ENCODE assay signal across 8 cellular contexts in genomic region chrX:41335590-41336331, GRCh38. TPM values are rescaled to one million over a fixed set of nuclear protein-coding genes. Genes with fewer than 3 reads are reported as not detected.
A peak's percentile ranks its signal among the peaks of the same experiment; 100 is the strongest.
DNase-seq lines count a peak whose midpoint lies in the region; ATAC-seq, FAIRE-seq and TF ChIP-seq lines count a peak whose summit lies in the region.

No MANE protein-coding gene starts in this region.

- H3K27ac ChIP-seq in K562 (ENCODE audit: extremely low read depth, low read depth, low read length), result peak overlapping the region; percentile 98
- H3K27ac ChIP-seq in mesenchymal stem cell (ENCODE audit: low read length, poor library complexity, severe bottlenecking), result peak overlapping the region; percentile 81
- peak overlapping the region in 1 of 2 donors; percentile 76 for H3K27ac ChIP-seq in aorta (ENCODE audit: low read depth in 1 of 2, low read length in 2 of 2)

- H3K23ac ChIP-seq in mesenchymal stem cell (ENCODE audit: low read length in 2 of 2), result no peak overlapping the region

- H2BK5ac ChIP-seq in mesenchymal stem cell (ENCODE audit: low read depth, low read length, poor library complexity, severe bottlenecking), result no peak overlapping the region

- H3K18ac ChIP-seq in mesenchymal stem cell (ENCODE audit: low read depth in 1 of 2, low read length in 2 of 2), result no peak overlapping the region

- peak overlapping the region; percentile 94 to 97 for H3K9ac ChIP-seq in K562 (ENCODE audit: insufficient read depth in 1 of 2, low read depth in 2 of 2, low read length in 2 of 2)
- peak overlapping the region; percentile 100 for H3K9ac ChIP-seq in mesenchymal stem cell (ENCODE audit: low read length)

- peaks cover 50% of the 10 kb centered on the region for H3K36me3 Mint-ChIP-seq in stimulated activated naive CD8-positive, alpha-beta T cell treated with anti-CD3 and anti-CD28 coated beads, Interleukin-15, Interleukin-2, amounts not matched to agents 100 ng/mL and 50 ng/mL, for 24 hours (ENCODE audit: low read depth)

- H3K4me3 ChIP-seq in K562 (peak overlapping the region; percentile 97), mesenchymal stem cell (ENCODE audit: insufficient read depth in 1 of 2, low read depth in 1 of 2, low read length in 2 of 2) (peak overlapping the region in 1 of 2 experiments; percentile 97), aorta (ENCODE audit: low read length in 2 of 2) (peak overlapping the region; percentile 86 to 90)

- H3K27ac Mint-ChIP-seq in stimulated activated naive CD8-positive, alpha-beta T cell treated with anti-CD3 and anti-CD28 coated beads, Interleukin-15, Interleukin-2, amounts not matched to agents 100 ng/mL and 50 ng/mL, for 24 hours, result peak overlapping the region; percentile 100

- peaks cover 10% of the 10 kb centered on the region for H3K9me1 ChIP-seq in K562 (ENCODE audit: control insufficient read depth, insufficient read depth, low read length)

- in situ Hi-C loops in K562 (cut with MboI), result loop anchor here (10.0 kb wide), 1 partner anchor 109 kb away; the partner anchor contains the start of gene NYX

- peak overlapping the region; percentile 93 for H3K4me3 Mint-ChIP-seq in stimulated activated naive CD8-positive, alpha-beta T cell treated with anti-CD3 and anti-CD28 coated beads, Interleukin-15, Interleukin-2, amounts not matched to agents 100 ng/mL and 50 ng/mL, for 24 hours

- 7% methylated on average over 10 of the region's 10 CpGs for WGBS in K562 (ENCODE audit: insufficient coverage, low coverage, missing lambda C conversion rate)
- WGBS in mesenchymal stem cell, result 33% methylated on average over 3 of the region's 10 CpGs
- WGBS in aorta, 2 donors, result 3 to 24% methylated on average over 10 of the region's 10 CpGs

- H2BK15ac ChIP-seq in mesenchymal stem cell (ENCODE audit: low read depth, poor library complexity, severe bottlenecking), result no peak overlapping the region

- H3K36me3 ChIP-seq in K562 (ENCODE audit: control insufficient read depth, insufficient read depth, low read length), result peaks cover 55% of the 10 kb centered on the region
- H3K36me3 ChIP-seq in mesenchymal stem cell (ENCODE audit: control insufficient read depth in 1 of 2, insufficient read depth in 2 of 2, low read depth in 1 of 2, low read length in 2 of 2), result peaks cover 0 to 36% of the 10 kb centered on the region in 2 experiments
- no peaks in the 10 kb centered on the region for H3K36me3 ChIP-seq in aorta (ENCODE audit: control insufficient read depth in 1 of 2, insufficient read depth in 2 of 2, low read length in 1 of 2)

- H4K8ac ChIP-seq in mesenchymal stem cell (ENCODE audit: low read length), result no peak overlapping the region

- TF ChIP-seq EP300 in K562 (IDR thresholded peaks at IDR 0.05; ENCODE audit: low read length), result no peak

- no peak for DNase-seq in stimulated activated naive CD8-positive, alpha-beta T cell treated with anti-CD3 and anti-CD28 coated beads, Interleukin-15, Interleukin-2, amounts not matched to agents 100 U/mL and 50 U/mL, for 24 hours
- DNase-seq in K562 (ENCODE audit: extremely low read depth in 1 of 4, low spot score in 3 of 4), result no peak
- no peak for DNase-seq in mesenchymal stem cell
- no peak for DNase-seq in aorta
- no peak for DNase-seq in GDM1 (lab: John Stamatoyannopoulos, UW)

- CTCF ChIA-PET in K562 (lab: Yijun Ruan, JAX; ENCODE audit: low intra/inter-chr PET ratio), result no interaction called here

- no peaks in the 10 kb centered on the region for H3K27me3 ChIP-seq in K562 (ENCODE audit: control insufficient read depth in 2 of 2, insufficient read depth in 2 of 2, low read length in 2 of 2)
- no peaks in the 10 kb centered on the region for H3K27me3 ChIP-seq in mesenchymal stem cell (ENCODE audit: control insufficient read depth in 1 of 2, insufficient read depth in 1 of 2, low read length in 2 of 2)
- H3K27me3 ChIP-seq in aorta (ENCODE audit: control insufficient read depth in 1 of 2, insufficient read depth in 2 of 2, low read length in 1 of 2), result no peaks in the 10 kb centered on the region

- H4K20me1 ChIP-seq in K562 (replicated peaks; ENCODE audit: control insufficient read depth, insufficient read depth, low read length), result peaks cover 55% of the 10 kb centered on the region

- FAIRE-seq in K562 (lab: Jason Lieb, UNC), result no peak

- H3K27me3 Mint-ChIP-seq in stimulated activated naive CD8-positive, alpha-beta T cell treated with anti-CD3 and anti-CD28 coated beads, Interleukin-15, Interleukin-2, amounts not matched to agents 100 ng/mL and 50 ng/mL, for 24 hours, result no peaks in the 10 kb centered on the region

- H2BK12ac ChIP-seq in mesenchymal stem cell (ENCODE audit: low read length in 2 of 2), result no peak overlapping the region

- H2AFZ ChIP-seq in K562 (ENCODE audit: low read depth, low read length) (no peak overlapping the region), mesenchymal stem cell (ENCODE audit: low read depth, low read length) (no peak overlapping the region)

- intact Hi-C loops in K562 (cut with micrococcal nuclease), result loop anchor here (2.0 kb wide), 1 partner anchor 15 kb away; no protein-coding TSS in a partner anchor
- intact Hi-C loops in aorta (cut with DNase I), result no loop called here

- H3K9me3 ChIP-seq in K562 (replicated peaks; ENCODE audit: control insufficient read depth, insufficient read depth, low read depth, low read length) (no peaks in the 10 kb centered on the region), mesenchymal stem cell (ENCODE audit: control insufficient read depth, low read length) (no peaks in the 10 kb centered on the region), aorta (ENCODE audit: control insufficient read depth, low read length) (no peaks in the 10 kb centered on the region)

- no peak overlapping the region for H2BK120ac ChIP-seq in mesenchymal stem cell (ENCODE audit: low read depth, low read length)

- POLR2A ChIA-PET in K562 (lab: Yijun Ruan, JAX), result interaction anchor here (0.6 to 2.1 kb wide), 17 partner anchors 10 to 672 kb away, joined by 3 to 8 read pairs (median 3); no protein-coding TSS in a partner anchor

- H3K14ac ChIP-seq in mesenchymal stem cell (ENCODE audit: low read length in 2 of 2), result no peak overlapping the region

- no peaks in the 10 kb centered on the region for H3K9me3 Mint-ChIP-seq in stimulated activated naive CD8-positive, alpha-beta T cell treated with anti-CD3 and anti-CD28 coated beads, Interleukin-15, Interleukin-2, amounts not matched to agents 100 ng/mL and 50 ng/mL, for 24 hours

- H3K79me1 ChIP-seq in mesenchymal stem cell (replicated peaks; ENCODE audit: low read length, poor library complexity, severe bottlenecking), result no peaks in the 10 kb centered on the region

- peaks cover 44% of the 10 kb centered on the region for H3K4me1 Mint-ChIP-seq in stimulated activated naive CD8-positive, alpha-beta T cell treated with anti-CD3 and anti-CD28 coated beads, Interleukin-15, Interleukin-2, amounts not matched to agents 100 ng/mL and 50 ng/mL, for 24 hours (ENCODE audit: low read depth)

- H3K79me2 ChIP-seq in K562 (ENCODE audit: control insufficient read depth, insufficient read depth, low read length), result peaks cover 88% of the 10 kb centered on the region

- BruUV-seq in K562 (replicated peaks; lab: Mats Ljungman, UMichigan), result no TSS peak

- H3K4me2 ChIP-seq in K562 (ENCODE audit: insufficient read depth, low read length) (peak overlapping the region; percentile 97), mesenchymal stem cell (ENCODE audit: low read length, poor library complexity, severe bottlenecking) (peak overlapping the region; percentile 63)

- ATAC-seq in stimulated activated naive CD8-positive, alpha-beta T cell treated with anti-CD3 and anti-CD28 coated beads, Interleukin-15, Interleukin-2, amounts not matched to agents 100 U/mL and 50 U/mL, for 24 hours, result no peak
- ATAC-seq in K562, result no peak
- ATAC-seq in aorta (ENCODE audit: low FRiP score), result no peak
- no peak for ATAC-seq in GM19463 (IDR thresholded peaks at IDR 0.05; ENCODE audit: unreplicated experiment)
- ATAC-seq in GM19467 (IDR thresholded peaks at IDR 0.05; ENCODE audit: unreplicated experiment), result no peak

- peaks cover 4 to 16% of the 10 kb centered on the region in 2 experiments; a peak in 3 of 5 replicates for H3K4me1 ChIP-seq in K562 (replicated peaks in 1 of 2; ENCODE audit: control insufficient read depth in 2 of 2, insufficient read depth in 2 of 2, low read length in 2 of 2)
- no peaks in the 10 kb centered on the region for H3K4me1 ChIP-seq in mesenchymal stem cell (ENCODE audit: control insufficient read depth, insufficient read depth, low read depth, low read length)
- H3K4me1 ChIP-seq in aorta (ENCODE audit: control insufficient read depth in 1 of 2, insufficient read depth in 2 of 2, low read length in 2 of 2), result peaks cover 0 to 4% of the 10 kb centered on the region in 2 donors

- no peak for TF ChIP-seq CTCF in K562 (IDR thresholded peaks at IDR 0.05 in 2 of 3, conservative IDR thresholded peaks at IDR 0.05 in 1 of 3; ENCODE audit: insufficient read depth in 2 of 3, low read depth in 1 of 3, low read length in 3 of 3)

- no peak overlapping the region for H4K91ac ChIP-seq in mesenchymal stem cell (ENCODE audit: low read length)

- H3K4ac ChIP-seq in mesenchymal stem cell (ENCODE audit: low read depth in 1 of 2, low read length in 2 of 2), result no peak overlapping the region

- no peak overlapping the region for H2AK5ac ChIP-seq in mesenchymal stem cell (ENCODE audit: low read length, severe bottlenecking)

- TF ChIP-seq POLR2A in K562 (conservative IDR thresholded peaks at IDR 0.05), result no peak

- TF ChIP-seq RAD21 in K562 (CRISPR knock-in tag; conservative IDR thresholded peaks at IDR 0.05 in 1 of 2, IDR thresholded peaks at IDR 0.05 in 1 of 2), result no peak

RNA-seq across cellular contexts. Expression of gene DDX3X, which starts 1.8 kb away (rescaled TPM):
- 184 and 523 TPM in 2 replicates for total RNA-seq in K562 (2011; cell fraction: chromatin; rRNA removed; ENCODE audit: low replicate concordance)
- total RNA-seq in K562 (2011; cell fraction: nucleolus; rRNA removed), result 105 and 114 TPM in 2 replicates
- 219 and 321 TPM in 2 replicates for total RNA-seq in K562 (2011; cell fraction: nucleoplasm; rRNA removed)
- total RNA-seq in K562 (2014; rRNA removed) (132 and 138 TPM in 2 replicates), K562 (2014; rRNA removed; fragmentation: Illumina TruSeq; extraction: Trizol) (156 and 177 TPM in 2 replicates), K562 (2015; rRNA removed; fragmentation: Illumina TruSeq; extraction: Trizol) (119 and 132 TPM in 2 replicates), K562 (2021) (213 and 232 TPM in 2 replicates), aorta (100 to 1,000 TPM; 361 to 465 TPM)
- polyA plus RNA-seq in K562 (2011; rRNA removed) (66.2 and 106 TPM in 2 replicates), K562 (2014; fragmentation: Illumina TruSeq; extraction: Trizol) (168 and 178 TPM in 2 replicates), K562 (2014; fragmentation: Nextera tagmentation; extraction: Ambion mirVana) (100 to 1,000 TPM in 1 of 2 experiments, 10 to 100 TPM in 1; 51.3 to 119 TPM), K562 (2014; rRNA removed) (138 and 150 TPM in 2 replicates), aorta (100 to 1,000 TPM in 1 of 2 donors, 10 to 100 TPM in 1; 65.0 to 133 TPM)
- 26.7 and 35.7 TPM in 2 replicates for polyA plus RNA-seq in K562 (2011; cell fraction: cytosol; rRNA removed)
- polyA plus RNA-seq in K562 (2011; cell fraction: nucleus; rRNA removed), result 67.8 and 77.0 TPM in 2 replicates
- polyA plus RNA-seq in K562 (2012), result 92.5 and 137 TPM in 2 replicates
- polyA minus RNA-seq in K562 (2011; rRNA and poly(A)+ RNA removed), result 207 and 251 TPM in 2 replicates
- polyA minus RNA-seq in K562 (2011; cell fraction: cytosol; rRNA and poly(A)+ RNA removed), result 78.8 and 134 TPM in 2 replicates
- 130 and 179 TPM in 2 replicates for polyA minus RNA-seq in K562 (2011; cell fraction: nucleus; rRNA and poly(A)+ RNA removed)
- 115 TPM for polyA plus RNA-seq in mesenchymal stem cell (2013, experiment 1 of 2)
- polyA plus RNA-seq in mesenchymal stem cell (2013, experiment 2 of 2), result 113 TPM
